ENCODE assay signal across 13 cellular contexts in the genomic region with DNA sequence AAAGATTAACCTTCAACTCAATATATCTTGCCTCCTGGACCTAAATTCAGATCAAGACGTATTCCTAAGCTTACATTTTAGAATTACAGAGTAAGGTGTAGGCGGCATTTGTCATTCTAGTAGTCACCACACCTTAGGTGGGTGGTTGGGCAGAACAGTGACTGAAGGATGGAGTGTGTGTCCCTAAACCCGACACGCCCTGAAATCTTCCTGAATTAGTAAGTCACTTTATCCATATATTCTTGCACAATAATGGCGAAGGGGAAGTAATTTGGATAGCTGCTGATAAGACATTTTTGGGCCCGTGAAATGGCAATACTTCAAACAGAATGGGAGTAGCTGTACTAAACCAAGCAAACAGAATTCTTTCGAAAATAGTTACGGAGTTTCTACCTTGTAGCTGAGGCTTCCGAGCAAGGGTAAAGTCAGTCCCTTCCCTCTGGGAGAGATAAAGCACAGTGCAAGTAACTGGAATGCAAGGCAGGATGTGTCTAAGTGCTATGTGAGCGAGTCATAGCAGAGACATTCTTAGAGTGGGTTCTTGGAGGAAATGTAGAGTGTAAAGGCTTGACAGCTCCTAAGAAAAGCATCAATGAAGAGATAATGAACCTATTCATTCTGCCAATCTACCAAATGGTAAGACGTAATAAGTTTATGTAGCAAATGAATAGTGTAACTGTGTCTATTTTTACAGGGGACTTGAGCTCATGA.
DNase-seq lines count a peak whose midpoint lies in the region; ATAC-seq and TF ChIP-seq lines count a peak whose summit lies in the region.
"Had no signal": no experiment of that assay in that cellular context is flagged by ENCODE, and none has a peak within 500 bp of the region (broad histone marks: within the 10 kb centered on the region; RNA-seq: fewer than 3 reads in every experiment).

No MANE protein-coding gene starts in this region.

- H3K27me3 Mint-ChIP-seq in mesothelial cell of epicardium (ENCODE audit: low read depth), result no peaks in the 10 kb centered on the region
- H3K27me3 Mint-ChIP-seq: activated naive CD8-positive, alpha-beta T cell treated with anti-CD3 and anti-CD28 coated beads, Interleukin-2, amount 10 ng/mL, durations not matched to agents 7 days and 5 days had no signal

- no peaks in the 10 kb centered on the region for H3K27me3 ChIP-seq in MG63
- H3K27me3 ChIP-seq: right atrium auricular region had no signal

- CTCF ChIA-PET in GM10248 (lab: Yijun Ruan, JAX), result interaction anchor here (1.2 to 2.7 kb wide), 2 partner anchors 76 to 104 kb away, joined by 3 to 8 read pairs; no protein-coding TSS in a partner anchor

- H3K4me3 ChIP-seq in MG63, result no peak overlapping the region
- H3K4me3 ChIP-seq: right atrium auricular region had no signal

- H3K36me3 ChIP-seq in MG63, result no peaks in the 10 kb centered on the region
- H3K36me3 ChIP-seq: right atrium auricular region had no signal

- H3K9me3 Mint-ChIP-seq in mesothelial cell of epicardium, result peaks cover 32% of the 10 kb centered on the region
- H3K9me3 Mint-ChIP-seq: activated naive CD8-positive, alpha-beta T cell treated with anti-CD3 and anti-CD28 coated beads, Interleukin-2, amount 10 ng/mL, durations not matched to agents 7 days and 5 days had no signal

- H3K9me3 ChIP-seq in MG63, result no peaks in the 10 kb centered on the region
- H3K9me3 ChIP-seq: right atrium auricular region had no signal

- peaks cover 24% of the 10 kb centered on the region for H3K4me1 Mint-ChIP-seq in mesothelial cell of epicardium
- H3K4me1 Mint-ChIP-seq: activated naive CD8-positive, alpha-beta T cell treated with anti-CD3 and anti-CD28 coated beads, Interleukin-2, amount 10 ng/mL, durations not matched to agents 7 days and 5 days had no signal

- DNase-seq in CD1c-positive myeloid dendritic cell (ENCODE audit: extremely low spot score) (peak; percentile 27), MG63 (peak; percentile 1), dermis blood vessel endothelial cell (peak; percentile 19), mesothelial cell of epicardium (ENCODE audit: low spot score in 2 of 2, unreplicated experiment in 2 of 2) (no peak), GM10248 (ENCODE audit: extremely low spot score) (no peak), NCI-H2081 treated with DMSO at 0.1 percent for 48 hours (lab: John Stamatoyannopoulos, UW) (no peak)
- DNase-seq in activated CD4-positive, CD25-positive, alpha-beta regulatory T cell treated with anti-CD3 and anti-CD28 coated beads, Interleukin-2, amount 50 U/mL, for 72 hours, result no peak
- DNase-seq: activated CD4-positive, alpha-beta T cell treated with anti-CD3 and anti-CD28 coated beads for 4 hours; activated naive CD8-positive, alpha-beta T cell treated with anti-CD3 and anti-CD28 coated beads, Interleukin-2, amount 10 ng/mL, durations not matched to agents 7 days and 5 days; left ventricle myocardium superior; NCI-H1436 had no signal

- TF ChIP-seq CTCF in mesothelial cell of epicardium (IDR thresholded peaks at IDR 0.05; ENCODE audit: unreplicated experiment) (no peak), GM10248 (IDR thresholded peaks at IDR 0.05; ENCODE audit: control extremely low read depth, extremely low read depth, low read depth, missing control alignments) (no peak)

- peak overlapping the region; percentile 5 for H3K27ac Mint-ChIP-seq in mesothelial cell of epicardium
- H3K27ac Mint-ChIP-seq: activated naive CD8-positive, alpha-beta T cell treated with anti-CD3 and anti-CD28 coated beads, Interleukin-2, amount 10 ng/mL, durations not matched to agents 7 days and 5 days had no signal

- H3K4me3 Mint-ChIP-seq in mesothelial cell of epicardium, result no peak overlapping the region
- H3K4me3 Mint-ChIP-seq: activated naive CD8-positive, alpha-beta T cell treated with anti-CD3 and anti-CD28 coated beads, Interleukin-2, amount 10 ng/mL, durations not matched to agents 7 days and 5 days had no signal

- H3K36me3 Mint-ChIP-seq in mesothelial cell of epicardium, result no peaks in the 10 kb centered on the region
- H3K36me3 Mint-ChIP-seq: activated naive CD8-positive, alpha-beta T cell treated with anti-CD3 and anti-CD28 coated beads, Interleukin-2, amount 10 ng/mL, durations not matched to agents 7 days and 5 days had no signal

- POLR2A ChIA-PET in GM10248 (lab: Yijun Ruan, JAX), result no interaction called here

- ATAC-seq in GM21528 (IDR thresholded peaks at IDR 0.05; ENCODE audit: low FRiP score, unreplicated experiment), result no peak
- ATAC-seq: left ventricle myocardium superior had no signal

Comparison
In these comparisons a context has a peak if more than half of its experiments do, and no peak if none do; other contexts are left out.
1. DNase-seq: peak in CD1c-positive myeloid dendritic cell (single experiment), MG63 (single experiment) and dermis blood vessel endothelial cell (single experiment); none in mesothelial cell of epicardium (0 of 2), activated CD4-positive, CD25-positive, alpha-beta regulatory T cell treated with anti-CD3 and anti-CD28 coated beads, Interleukin-2, amount 50 U/mL, for 72 hours (single experiment), GM10248 (single experiment) and NCI-H2081 treated with DMSO at 0.1 percent for 48 hours (single experiment).